In genomic region chr16:5374184-5374583, GRCh38 we compare ENCODE assay signal across 2 cellular contexts.
A peak's percentile ranks its signal among the peaks of the same experiment; 100 is the strongest.
TF ChIP-seq lines count a peak whose summit lies in the region.

No MANE protein-coding gene starts in this region.

TF ChIP-seq in GM23338, 12 proteins besides CTCF, POLR2A, EP300 and RAD21:
- peak; percentile 12; the same call in 1 of the 2 replicates for TF ChIP-seq ZNF462 (CRISPR knock-in tag; IDR thresholded peaks at IDR 0.05)
- TF ChIP-seq ETS1 (IDR thresholded peaks at IDR 0.05): no peak

TF ChIP-seq in H1, 55 proteins besides CTCF, POLR2A, EP300 and RAD21 (continued from another document):
- TF ChIP-seq ATF2 (IDR thresholded peaks at IDR 0.05; ENCODE audit: low read length): no peak
